9 cellular contexts compared by ENCODE assay signal in the genomic region with DNA sequence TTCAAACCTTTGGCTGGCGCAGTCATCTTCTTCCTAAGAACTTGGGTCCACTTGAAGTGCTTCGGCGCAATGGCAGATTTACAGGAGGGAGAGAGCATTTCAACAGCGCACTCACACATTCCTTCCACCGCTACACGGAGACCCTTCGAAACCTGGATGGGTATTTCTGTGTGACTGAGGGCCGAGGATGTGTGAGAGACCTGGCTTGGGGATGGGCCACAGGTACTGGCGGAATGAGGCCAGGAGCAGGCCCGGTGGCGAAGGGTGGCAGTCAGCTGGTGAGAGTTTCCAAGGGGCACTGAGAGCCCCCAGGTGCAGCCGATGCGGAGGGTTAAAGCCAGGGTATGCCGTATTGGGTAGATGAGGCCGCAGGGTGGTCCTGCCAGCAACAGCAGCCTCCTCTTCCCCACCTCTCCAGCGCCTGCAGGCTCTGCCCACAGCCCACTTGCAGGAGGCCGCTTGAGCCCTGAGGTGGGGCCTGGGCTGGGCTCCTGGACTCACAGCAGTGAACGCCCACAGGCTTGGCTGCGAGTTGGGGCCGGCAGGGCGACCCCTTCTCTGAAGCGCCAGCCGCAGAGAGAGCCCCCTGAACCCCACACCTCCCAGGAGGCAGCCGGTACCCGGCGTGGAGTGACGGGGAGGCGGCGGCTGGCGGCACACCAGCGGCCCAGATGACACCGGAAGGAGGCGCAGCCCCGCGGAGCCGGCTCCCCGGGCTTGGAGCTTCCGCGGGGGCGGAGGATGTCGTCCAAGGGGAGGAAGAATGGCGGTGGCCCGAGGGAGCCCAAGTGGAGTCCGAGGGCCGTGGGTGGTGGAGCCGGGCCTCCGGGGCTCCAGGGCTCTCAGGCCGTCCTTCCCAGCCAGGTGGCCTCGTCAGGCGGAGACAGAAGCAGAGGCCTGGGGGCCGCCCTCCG.
A peak's percentile ranks its signal among the peaks of the same experiment; 100 is the strongest.
DNase-seq lines count a peak whose midpoint lies in the region; ATAC-seq and TF ChIP-seq lines count a peak whose summit lies in the region.
"Had no signal": no experiment of that assay in that cellular context is flagged by ENCODE, and none has a peak within 500 bp of the region (broad histone marks: within the 10 kb centered on the region; RNA-seq: fewer than 3 reads in every experiment).

No MANE protein-coding gene starts in this region.

- peaks cover 5% of the 10 kb centered on the region for H3K4me1 Mint-ChIP-seq in activated CD8-positive, alpha-beta T cell treated with anti-CD3 and anti-CD28 coated beads for 36 hours (ENCODE audit: low read depth)

- no peak for TF ChIP-seq CTCF in activated CD8-positive, alpha-beta T cell treated with anti-CD3 and anti-CD28 coated beads for 36 hours (IDR thresholded peaks at IDR 0.05)
- TF ChIP-seq CTCF in hepatocyte (IDR thresholded peaks at IDR 0.05; ENCODE audit: poor library complexity), result no peak
- TF ChIP-seq CTCF in PC-9 (conservative IDR thresholded peaks at IDR 0.05), result no peak

- H3K9me2 ChIP-seq in hepatocyte (replicated peaks; ENCODE audit: insufficient read depth), result no peaks in the 10 kb centered on the region
- no peaks in the 10 kb centered on the region for H3K9me2 ChIP-seq in PC-9 (ENCODE audit: insufficient read depth)

- POLR2A ChIA-PET in activated CD8-positive, alpha-beta T cell treated with anti-CD3 and anti-CD28 coated beads for 36 hours (lab: Charles Lee), result no interaction called here
- POLR2A ChIA-PET in PC-9 (lab: Charles Lee; ENCODE audit: unreplicated experiment), result interaction anchor here (0.6 kb wide), 1 partner anchor 370 kb away, joined by 3 read pairs; no protein-coding TSS in a partner anchor

- H3F3A ChIP-seq in PC-9 (ENCODE audit: insufficient read depth, low read depth), result no peaks in the 10 kb centered on the region

- H3K4me3 Mint-ChIP-seq in activated CD8-positive, alpha-beta T cell treated with anti-CD3 and anti-CD28 coated beads for 36 hours, result no peak overlapping the region

- intact Hi-C loops in activated CD8-positive, alpha-beta T cell treated with anti-CD3 and anti-CD28 coated beads for 36 hours (cut with micrococcal nuclease), result no loop called here
- intact Hi-C loops in PC-9 (cut with micrococcal nuclease; ENCODE audit: unreplicated experiment), result no loop called here

- DNase-seq in activated CD8-positive, alpha-beta T cell treated with anti-CD3 and anti-CD28 coated beads for 36 hours, result peak; percentile 41
- DNase-seq in hepatocyte (ENCODE audit: low spot score) (no peak), PC-9 (no peak), NCI-H1930 (lab: John Stamatoyannopoulos, UW) (no peak)
- peak; percentile 32 for DNase-seq in stimulated activated CD8-positive, alpha-beta memory T cell treated with anti-CD3 and anti-CD28 coated beads, Interleukin-4, amount 100 ng/mL, for 48 hours

- H3K4me3 ChIP-seq in hepatocyte, result no peak overlapping the region
- no peak overlapping the region for H3K4me3 ChIP-seq in PC-9

- no peak overlapping the region for H3K27ac ChIP-seq in hepatocyte
- H3K27ac ChIP-seq in PC-9, result no peak overlapping the region
- H3K27ac ChIP-seq: neutrophil had no signal

- H3K79me2 ChIP-seq in hepatocyte (no peaks in the 10 kb centered on the region), PC-9 (ENCODE audit: low read depth) (no peaks in the 10 kb centered on the region)

- H4K20me1 ChIP-seq in hepatocyte (ENCODE audit: insufficient read depth, poor library complexity, severe bottlenecking), result no peaks in the 10 kb centered on the region
- H4K20me1 ChIP-seq in PC-9 (ENCODE audit: insufficient read depth), result no peaks in the 10 kb centered on the region

- H3K27me3 Mint-ChIP-seq in activated CD8-positive, alpha-beta T cell treated with anti-CD3 and anti-CD28 coated beads for 36 hours, result no peaks in the 10 kb centered on the region

- H2AFZ ChIP-seq in hepatocyte (peak overlapping the region; percentile 35), PC-9 (no peak overlapping the region)

- H3K27me3 ChIP-seq in hepatocyte, result no peaks in the 10 kb centered on the region
- H3K27me3 ChIP-seq in PC-9 (ENCODE audit: insufficient read depth, low read depth), result peaks cover 36% of the 10 kb centered on the region; the same call in 1 of the 2 replicates

- no TSS peak for BruUV-seq in PC-9 (replicated peaks; lab: Mats Ljungman, UMichigan)

- ATAC-seq in GM18868 (IDR thresholded peaks at IDR 0.05; ENCODE audit: unreplicated experiment) (peak; percentile 20), HG03521 (IDR thresholded peaks at IDR 0.05; ENCODE audit: unreplicated experiment) (no peak), GM21423 (IDR thresholded peaks at IDR 0.05; ENCODE audit: unreplicated experiment) (no peak)
- peak; percentile 56 for ATAC-seq in activated CD8-positive, alpha-beta T cell treated with anti-CD3 and anti-CD28 coated beads for 36 hours

- no peaks in the 10 kb centered on the region for H3K9me3 Mint-ChIP-seq in activated CD8-positive, alpha-beta T cell treated with anti-CD3 and anti-CD28 coated beads for 36 hours

- CTCF ChIA-PET in activated CD8-positive, alpha-beta T cell treated with anti-CD3 and anti-CD28 coated beads for 36 hours (lab: Charles Lee), result interaction anchor here (0.6 to 5.1 kb wide), 58 partner anchors 8 to 972 kb away, joined by 3 to 90 read pairs (median 4); no protein-coding TSS in a partner anchor
- CTCF ChIA-PET in PC-9 (lab: Charles Lee), result no interaction called here

- H3K4me1 ChIP-seq in hepatocyte (ENCODE audit: insufficient read depth) (no peaks in the 10 kb centered on the region), PC-9 (replicated peaks; ENCODE audit: insufficient read depth) (no peaks in the 10 kb centered on the region)

- no peak overlapping the region for H3K27ac Mint-ChIP-seq in activated CD8-positive, alpha-beta T cell treated with anti-CD3 and anti-CD28 coated beads for 36 hours

- WGBS in hepatocyte (ENCODE audit: low lambda C conversion rate, missing lambda C conversion rate), result 55% methylated on average over 45 of the region's 52 CpGs

- peaks cover 8% of the 10 kb centered on the region for H3K36me3 Mint-ChIP-seq in activated CD8-positive, alpha-beta T cell treated with anti-CD3 and anti-CD28 coated beads for 36 hours (ENCODE audit: low read depth)

- H3K9me3 ChIP-seq in hepatocyte (ENCODE audit: low read depth) (no peaks in the 10 kb centered on the region), PC-9 (ENCODE audit: insufficient read depth, low read depth) (no peaks in the 10 kb centered on the region)
- H3K9me3 ChIP-seq: neutrophil had no signal

- peak overlapping the region; percentile 77 for H3K4me2 ChIP-seq in hepatocyte
- H3K4me2 ChIP-seq in PC-9, result no peak overlapping the region

- H3K36me3 ChIP-seq in hepatocyte (replicated peaks; ENCODE audit: insufficient read depth, low read depth), result no peaks in the 10 kb centered on the region
- no peaks in the 10 kb centered on the region for H3K36me3 ChIP-seq in PC-9 (ENCODE audit: low read depth)
- H3K36me3 ChIP-seq: neutrophil had no signal

Comparison
In these comparisons a context has a peak if more than half of its experiments do, and no peak if none do; other contexts are left out.
1. ATAC-seq: peak in GM18868 (single experiment) and activated CD8-positive, alpha-beta T cell treated with anti-CD3 and anti-CD28 coated beads for 36 hours (single experiment); none in HG03521 (single experiment) and GM21423 (single experiment).
2. DNase-seq: peak in activated CD8-positive, alpha-beta T cell treated with anti-CD3 and anti-CD28 coated beads for 36 hours (single experiment) and stimulated activated CD8-positive, alpha-beta memory T cell treated with anti-CD3 and anti-CD28 coated beads, Interleukin-4, amount 100 ng/mL, for 48 hours (single experiment); none in hepatocyte (single experiment), PC-9 (0 of 2) and NCI-H1930 (0 of 2).